In genomic region chr3:9749663-9750555, GRCh38 we compare ENCODE assay signal across 8 cellular contexts. TPM values are rescaled to one million over a fixed set of nuclear protein-coding genes. Genes with fewer than 3 reads are reported as not detected.
DNase-seq lines count a peak whose midpoint lies in the region; ATAC-seq, FAIRE-seq and TF ChIP-seq lines count a peak whose summit lies in the region.

Gene OGG1, plus strand, starts transcription at chr3:9749952. Its CDS starts 335 bp downstream, at chr3:9750287.

- peak; percentile 85 for TF ChIP-seq POLR2A in endothelial cell of umbilical vein (IDR thresholded peaks at IDR 0.05; ENCODE audit: low read depth, low read length)

- peak within 1 kb of the TSS; percentile 66; the same call in 1 of the 2 replicates for H2AFZ ChIP-seq in OCI-LY3 (ENCODE audit: low read depth, low read length)
- peak within 1 kb of the TSS; percentile 80 for H2AFZ ChIP-seq in endothelial cell of umbilical vein (ENCODE audit: low read depth, low read length)

- H3K27ac ChIP-seq in OCI-LY3 (ENCODE audit: low read length) (peak within 1 kb of the TSS; percentile 72), endothelial cell of umbilical vein (ENCODE audit: insufficient read depth, low read depth, low read length) (peak within 1 kb of the TSS; percentile 46)

- H3K79me2 ChIP-seq in OCI-LY3 (ENCODE audit: low read length): peaks cover 15% of the 10 kb centered on the region
- peaks cover 12% of the 10 kb centered on the region for H3K79me2 ChIP-seq in endothelial cell of umbilical vein (ENCODE audit: control insufficient read depth, insufficient read depth, low read length)

- peaks cover 30% of the 10 kb centered on the region for H3K36me3 ChIP-seq in OCI-LY3 (replicated peaks; ENCODE audit: low read depth, low read length)
- peaks cover 5 to 31% of the 10 kb centered on the region in 2 experiments for H3K36me3 ChIP-seq in endothelial cell of umbilical vein (ENCODE audit: control insufficient read depth in 2 of 2, extremely low read depth in 1 of 2, insufficient read depth in 2 of 2, low read length in 2 of 2)

- no peaks in the 10 kb centered on the region for H3K9me3 ChIP-seq in OCI-LY3 (ENCODE audit: insufficient read depth, low read length)
- H3K9me3 ChIP-seq in endothelial cell of umbilical vein (replicated peaks; ENCODE audit: control insufficient read depth, insufficient read depth, low read length): no peaks in the 10 kb centered on the region

- no peaks in the 10 kb centered on the region for H4K20me1 ChIP-seq in OCI-LY3 (ENCODE audit: insufficient read depth, low read length)
- no peaks in the 10 kb centered on the region for H4K20me1 ChIP-seq in endothelial cell of umbilical vein (replicated peaks; ENCODE audit: control insufficient read depth, extremely low read depth, insufficient read depth, low read length)

- peak; percentile 94 for ATAC-seq in GM21515 (IDR thresholded peaks at IDR 0.05; ENCODE audit: unreplicated experiment)

- H3K4me1 ChIP-seq in OCI-LY3 (ENCODE audit: low read length): peaks cover 13% of the 10 kb centered on the region
- peaks cover 39% of the 10 kb centered on the region for H3K4me1 ChIP-seq in endothelial cell of umbilical vein (ENCODE audit: control insufficient read depth, extremely low read depth, insufficient read depth, low read length)

- CTCF ChIA-PET in endothelial cell of umbilical vein (lab: Charles Lee): interaction anchor here (0.7 to 2.4 kb wide), 10 partner anchors 12 to 989 kb away, joined by 3 to 12 read pairs (median 4); partner anchors contain the start of genes ARPC4, BRPF1, CRELD1 and TADA3

- H3K9me1 ChIP-seq in endothelial cell of umbilical vein (replicated peaks; ENCODE audit: control insufficient read depth, extremely low read depth, insufficient read depth, low read length): no peaks in the 10 kb centered on the region

- intact Hi-C loops in endothelial cell of umbilical vein (cut with micrococcal nuclease): loop anchor here (1.0 kb wide), 4 partner anchors 19 to 196 kb away; partner anchors contain the start of genes BRPF1, MTMR14 and TADA3

- H3K27me3 ChIP-seq in OCI-LY3 (ENCODE audit: low read depth, low read length) (no peaks in the 10 kb centered on the region), endothelial cell of umbilical vein (ENCODE audit: control insufficient read depth in 2 of 2, insufficient read depth in 2 of 2, low read length in 2 of 2) (no peaks in the 10 kb centered on the region)

- H3K4me2 ChIP-seq in OCI-LY3 (ENCODE audit: low read length) (peak within 1 kb of the TSS; percentile 92), endothelial cell of umbilical vein (ENCODE audit: insufficient read depth, low read length) (peak within 1 kb of the TSS; percentile 82)

- peak; percentile 100 for FAIRE-seq in endothelial cell of umbilical vein (lab: Jason Lieb, UNC)

- H3K4me3 ChIP-seq in OCI-LY3 (ENCODE audit: low read length) (peak within 1 kb of the TSS; percentile 94), endothelial cell of umbilical vein (replicated peaks in 1 of 3; ENCODE audit: insufficient read depth in 1 of 3, low read depth in 1 of 3, low read length in 3 of 3) (peak within 1 kb of the TSS; percentile 55 to 80 (median 58))

- dilution Hi-C loops in endothelial cell of umbilical vein (cut with MboI; ENCODE audit: extremely low pct_ligation_motif_present, low sequenced_read_pairs): no loop called here

- DNase-seq in D341Med (ENCODE audit: low spot score): peak; percentile 97
- DNase-seq in HuH-7 (ENCODE audit: low spot score): peak; percentile 100
- peak; percentile 96 for DNase-seq in activated CD8-positive, alpha-beta memory T cell treated with anti-CD3 and anti-CD28 coated beads, Interleukin-2, amount 50 U/mL, for 48 hours
- peak; percentile 98 for DNase-seq in endothelial cell of umbilical vein (ENCODE audit: low read depth, low spot score)
- peak; percentile 94 for DNase-seq in middle frontal gyrus (ENCODE audit: extremely low spot score, low spot score)
- peak; percentile 92 to 96 for DNase-seq in stimulated activated CD8-positive, alpha-beta memory T cell treated with anti-CD3 and anti-CD28 coated beads, Interleukin-2, amount 100 ng/mL, for 48 hours (ENCODE audit: low read depth in 2 of 2)

- BruUV-seq in endothelial cell of umbilical vein (replicated peaks; lab: Mats Ljungman, UMichigan): TSS peak; percentile 26

- H3K9ac ChIP-seq in OCI-LY3 (ENCODE audit: low read length) (peak within 1 kb of the TSS; percentile 65), endothelial cell of umbilical vein (replicated peaks; ENCODE audit: extremely low read depth, insufficient read depth, low read length) (peak within 1 kb of the TSS; percentile 61)

- TF ChIP-seq CTCF in OCI-LY3 (IDR thresholded peaks at IDR 0.05; ENCODE audit: low read depth, low read length) (no peak), endothelial cell of umbilical vein (IDR thresholded peaks at IDR 0.05; ENCODE audit: extremely low read depth in 1 of 2, insufficient read depth in 1 of 2, low read depth in 1 of 2, low read length in 2 of 2) (no peak)

- POLR2A ChIA-PET in endothelial cell of umbilical vein (lab: Charles Lee): interaction anchor here (0.5 to 1.9 kb wide), 4 partner anchors 14 to 43 kb away, joined by 3 to 10 read pairs (median 6); partner anchors contain the start of genes ARPC4 and BRPF1

TF ChIP-seq in endothelial cell of umbilical vein, 7 proteins besides CTCF, POLR2A, EP300 and RAD21:
- peak; percentile 71 for TF ChIP-seq POLR2AphosphoS5 (IDR thresholded peaks at IDR 0.05; ENCODE audit: insufficient read depth, low read depth, low read length)
- TF ChIP-seq EZH2 (IDR thresholded peaks at IDR 0.05; ENCODE audit: borderline replicate concordance, low read depth, low read length, severe bottlenecking): no peak
- TF ChIP-seq MAX (IDR thresholded peaks at IDR 0.05; ENCODE audit: insufficient read depth, insufficient read length): peak; percentile 36
- TF ChIP-seq FOS (IDR thresholded peaks at IDR 0.05; ENCODE audit: borderline replicate concordance, insufficient read depth, low read length): no peak
- TF ChIP-seq JUN (IDR thresholded peaks at IDR 0.05; ENCODE audit: borderline replicate concordance, insufficient read depth, insufficient read length, low read depth): no peak

RNA-seq across cellular contexts. Expression of gene OGG1, which starts in this region (rescaled TPM):
- 24.1 and 27.2 TPM in 2 replicates for total RNA-seq in endothelial cell of umbilical vein
- 32.1 and 36.2 TPM in 2 replicates for polyA plus RNA-seq in endothelial cell of umbilical vein
- polyA plus RNA-seq in endothelial cell of umbilical vein (2011; cell fraction: cytosol; rRNA removed): 25.8 and 27.0 TPM in 2 replicates
- polyA plus RNA-seq in endothelial cell of umbilical vein (2011; cell fraction: nucleus; rRNA removed): 36.0 and 36.3 TPM in 2 replicates
- polyA plus RNA-seq in endothelial cell of umbilical vein (2012): 14.5 and 19.7 TPM in 2 replicates
- 49.9 and 61.9 TPM in 2 replicates for polyA minus RNA-seq in endothelial cell of umbilical vein
- 25.4 TPM for polyA minus RNA-seq in endothelial cell of umbilical vein (2011; cell fraction: cytosol; rRNA and poly(A)+ RNA removed)
- polyA minus RNA-seq in endothelial cell of umbilical vein (2011; cell fraction: nucleus; rRNA and poly(A)+ RNA removed): 37.2 and 41.7 TPM in 2 replicates

Comparison
In these comparisons a context has a peak if more than half of its experiments do, and no peak if none do; other contexts are left out.
1. Peak in every context shown above with its lines: DNase-seq, ATAC-seq, H3K4me3 ChIP-seq and H3K27ac ChIP-seq.